Comparison of ENCODE assay signal across 1 cellular context in the genomic region with DNA sequence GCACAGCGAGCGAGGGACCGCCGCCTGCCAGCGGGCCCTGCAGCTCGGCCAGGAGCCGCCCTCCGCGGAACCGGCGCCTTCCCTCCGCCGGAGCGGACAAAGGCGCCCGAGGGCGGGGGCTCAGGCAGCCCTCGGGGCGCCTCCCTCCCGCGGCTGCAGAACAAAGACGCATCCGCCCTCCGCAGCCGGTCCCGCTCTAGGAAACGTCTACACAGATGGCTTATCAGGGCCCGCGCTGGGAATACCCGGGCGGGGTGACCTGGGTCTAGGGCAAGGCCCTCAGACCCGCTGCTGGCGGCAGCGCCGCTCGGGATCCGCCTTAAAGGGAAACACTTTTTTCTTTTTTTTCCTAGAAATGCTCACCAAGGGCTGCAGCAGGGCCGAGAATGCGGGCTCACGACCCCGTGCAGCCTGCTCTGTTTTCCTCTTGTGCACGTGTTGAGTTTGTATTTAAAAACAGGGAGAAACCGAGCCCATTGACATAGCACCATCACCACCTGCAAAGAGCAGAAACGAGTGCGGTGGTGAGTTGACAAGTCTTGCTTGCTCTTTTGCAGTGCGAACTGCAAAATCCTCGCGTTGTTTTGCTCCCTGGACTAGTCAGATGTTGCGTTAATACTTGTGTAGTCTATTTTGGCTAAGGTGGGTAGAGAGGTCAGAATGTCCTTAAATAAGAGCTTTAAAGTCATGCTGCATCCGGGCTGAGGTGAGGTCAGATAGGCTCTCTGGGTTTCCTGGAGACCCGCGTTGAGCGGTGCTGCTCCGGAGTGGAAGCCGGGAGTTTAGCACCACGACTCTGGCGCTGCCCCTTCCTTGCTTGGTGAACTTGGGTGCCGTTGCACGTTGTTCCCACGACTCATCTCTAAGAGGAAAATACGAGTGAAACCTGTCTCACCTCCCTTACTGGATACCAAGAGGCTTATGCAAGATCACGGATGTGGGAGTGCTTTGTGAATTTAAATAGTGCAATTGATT.
TF ChIP-seq lines count a peak whose summit lies in the region.

No MANE protein-coding gene starts in this region.

TF ChIP-seq in HepG2, 621 proteins besides CTCF, POLR2A, EP300 and RAD21 (continued from another document):
- TF ChIP-seq, protein P1, sequence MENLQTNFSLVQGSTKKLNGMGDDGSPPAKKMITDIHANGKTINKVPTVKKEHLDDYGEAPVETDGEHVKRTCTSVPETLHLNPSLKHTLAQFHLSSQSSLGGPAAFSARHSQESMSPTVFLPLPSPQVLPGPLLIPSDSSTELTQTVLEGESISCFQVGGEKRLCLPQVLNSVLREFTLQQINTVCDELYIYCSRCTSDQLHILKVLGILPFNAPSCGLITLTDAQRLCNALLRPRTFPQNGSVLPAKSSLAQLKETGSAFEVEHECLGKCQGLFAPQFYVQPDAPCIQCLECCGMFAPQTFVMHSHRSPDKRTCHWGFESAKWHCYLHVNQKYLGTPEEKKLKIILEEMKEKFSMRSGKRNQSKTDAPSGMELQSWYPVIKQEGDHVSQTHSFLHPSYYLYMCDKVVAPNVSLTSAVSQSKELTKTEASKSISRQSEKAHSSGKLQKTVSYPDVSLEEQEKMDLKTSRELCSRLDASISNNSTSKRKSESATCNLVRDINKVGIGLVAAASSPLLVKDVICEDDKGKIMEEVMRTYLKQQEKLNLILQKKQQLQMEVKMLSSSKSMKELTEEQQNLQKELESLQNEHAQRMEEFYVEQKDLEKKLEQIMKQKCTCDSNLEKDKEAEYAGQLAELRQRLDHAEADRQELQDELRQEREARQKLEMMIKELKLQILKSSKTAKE (CRISPR knock-in tag; IDR thresholded peaks at IDR 0.05; ENCODE audit: borderline replicate concordance): peak; percentile 60; the same call in 1 of the 2 replicates
- TF ChIP-seq ZFY (CRISPR knock-in tag; IDR thresholded peaks at IDR 0.05): no peak; the same call in 1 of the 2 replicates
- TF ChIP-seq ZNF768 (CRISPR knock-in tag; IDR thresholded peaks at IDR 0.05): peak; percentile 38; the same call in 1 of the 2 replicates
- TF ChIP-seq ZNF446 (CRISPR knock-in tag; IDR thresholded peaks at IDR 0.05): 0 out of 2 replicates have a peak, but pooled peaks have one; percentile 30
- TF ChIP-seq, protein P2, sequence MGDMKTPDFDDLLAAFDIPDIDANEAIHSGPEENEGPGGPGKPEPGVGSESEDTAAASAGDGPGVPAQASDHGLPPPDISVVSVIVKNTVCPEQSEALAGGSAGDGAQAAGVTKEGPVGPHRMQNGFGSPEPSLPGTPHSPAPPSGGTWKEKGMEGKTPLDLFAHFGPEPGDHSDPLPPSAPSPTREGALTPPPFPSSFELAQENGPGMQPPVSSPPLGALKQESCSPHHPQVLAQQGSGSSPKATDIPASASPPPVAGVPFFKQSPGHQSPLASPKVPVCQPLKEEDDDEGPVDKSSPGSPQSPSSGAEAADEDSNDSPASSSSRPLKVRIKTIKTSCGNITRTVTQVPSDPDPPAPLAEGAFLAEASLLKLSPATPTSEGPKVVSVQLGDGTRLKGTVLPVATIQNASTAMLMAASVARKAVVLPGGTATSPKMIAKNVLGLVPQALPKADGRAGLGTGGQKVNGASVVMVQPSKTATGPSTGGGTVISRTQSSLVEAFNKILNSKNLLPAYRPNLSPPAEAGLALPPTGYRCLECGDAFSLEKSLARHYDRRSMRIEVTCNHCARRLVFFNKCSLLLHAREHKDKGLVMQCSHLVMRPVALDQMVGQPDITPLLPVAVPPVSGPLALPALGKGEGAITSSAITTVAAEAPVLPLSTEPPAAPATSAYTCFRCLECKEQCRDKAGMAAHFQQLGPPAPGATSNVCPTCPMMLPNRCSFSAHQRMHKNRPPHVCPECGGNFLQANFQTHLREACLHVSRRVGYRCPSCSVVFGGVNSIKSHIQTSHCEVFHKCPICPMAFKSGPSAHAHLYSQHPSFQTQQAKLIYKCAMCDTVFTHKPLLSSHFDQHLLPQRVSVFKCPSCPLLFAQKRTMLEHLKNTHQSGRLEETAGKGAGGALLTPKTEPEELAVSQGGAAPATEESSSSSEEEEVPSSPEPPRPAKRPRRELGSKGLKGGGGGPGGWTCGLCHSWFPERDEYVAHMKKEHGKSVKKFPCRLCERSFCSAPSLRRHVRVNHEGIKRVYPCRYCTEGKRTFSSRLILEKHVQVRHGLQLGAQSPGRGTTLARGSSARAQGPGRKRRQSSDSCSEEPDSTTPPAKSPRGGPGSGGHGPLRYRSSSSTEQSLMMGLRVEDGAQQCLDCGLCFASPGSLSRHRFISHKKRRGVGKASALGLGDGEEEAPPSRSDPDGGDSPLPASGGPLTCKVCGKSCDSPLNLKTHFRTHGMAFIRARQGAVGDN (CRISPR knock-in tag; IDR thresholded peaks at IDR 0.05): peak; percentile 45; the same call in 1 of the 2 replicates
- TF ChIP-seq EZH2 (conservative IDR thresholded peaks at IDR 0.05; ENCODE audit: low read depth, low read length): peak; percentile 99
- TF ChIP-seq ARID2 (CRISPR knock-in tag; IDR thresholded peaks at IDR 0.05; ENCODE audit: borderline replicate concordance): no peak
- no peak for TF ChIP-seq ZNF747 (CRISPR knock-in tag; IDR thresholded peaks at IDR 0.05; ENCODE audit: borderline replicate concordance)
- TF ChIP-seq, protein P3, sequence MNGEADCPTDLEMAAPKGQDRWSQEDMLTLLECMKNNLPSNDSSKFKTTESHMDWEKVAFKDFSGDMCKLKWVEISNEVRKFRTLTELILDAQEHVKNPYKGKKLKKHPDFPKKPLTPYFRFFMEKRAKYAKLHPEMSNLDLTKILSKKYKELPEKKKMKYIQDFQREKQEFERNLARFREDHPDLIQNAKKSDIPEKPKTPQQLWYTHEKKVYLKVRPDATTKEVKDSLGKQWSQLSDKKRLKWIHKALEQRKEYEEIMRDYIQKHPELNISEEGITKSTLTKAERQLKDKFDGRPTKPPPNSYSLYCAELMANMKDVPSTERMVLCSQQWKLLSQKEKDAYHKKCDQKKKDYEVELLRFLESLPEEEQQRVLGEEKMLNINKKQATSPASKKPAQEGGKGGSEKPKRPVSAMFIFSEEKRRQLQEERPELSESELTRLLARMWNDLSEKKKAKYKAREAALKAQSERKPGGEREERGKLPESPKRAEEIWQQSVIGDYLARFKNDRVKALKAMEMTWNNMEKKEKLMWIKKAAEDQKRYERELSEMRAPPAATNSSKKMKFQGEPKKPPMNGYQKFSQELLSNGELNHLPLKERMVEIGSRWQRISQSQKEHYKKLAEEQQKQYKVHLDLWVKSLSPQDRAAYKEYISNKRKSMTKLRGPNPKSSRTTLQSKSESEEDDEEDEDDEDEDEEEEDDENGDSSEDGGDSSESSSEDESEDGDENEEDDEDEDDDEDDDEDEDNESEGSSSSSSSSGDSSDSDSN (CRISPR knock-in tag; IDR thresholded peaks at IDR 0.05): peak; percentile 59; the same call in 1 of the 2 replicates
- TF ChIP-seq, protein P4, sequence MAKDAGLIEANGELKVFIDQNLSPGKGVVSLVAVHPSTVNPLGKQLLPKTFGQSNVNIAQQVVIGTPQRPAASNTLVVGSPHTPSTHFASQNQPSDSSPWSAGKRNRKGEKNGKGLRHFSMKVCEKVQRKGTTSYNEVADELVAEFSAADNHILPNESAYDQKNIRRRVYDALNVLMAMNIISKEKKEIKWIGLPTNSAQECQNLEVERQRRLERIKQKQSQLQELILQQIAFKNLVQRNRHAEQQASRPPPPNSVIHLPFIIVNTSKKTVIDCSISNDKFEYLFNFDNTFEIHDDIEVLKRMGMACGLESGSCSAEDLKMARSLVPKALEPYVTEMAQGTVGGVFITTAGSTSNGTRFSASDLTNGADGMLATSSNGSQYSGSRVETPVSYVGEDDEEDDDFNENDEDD (CRISPR knock-in tag; IDR thresholded peaks at IDR 0.05; ENCODE audit: borderline replicate concordance): no peak
- TF ChIP-seq MTF2 (CRISPR knock-in tag; IDR thresholded peaks at IDR 0.05; ENCODE audit: borderline replicate concordance): 0 out of 2 replicates have a peak, but pooled peaks have one; percentile 24
- TF ChIP-seq, protein P5, sequence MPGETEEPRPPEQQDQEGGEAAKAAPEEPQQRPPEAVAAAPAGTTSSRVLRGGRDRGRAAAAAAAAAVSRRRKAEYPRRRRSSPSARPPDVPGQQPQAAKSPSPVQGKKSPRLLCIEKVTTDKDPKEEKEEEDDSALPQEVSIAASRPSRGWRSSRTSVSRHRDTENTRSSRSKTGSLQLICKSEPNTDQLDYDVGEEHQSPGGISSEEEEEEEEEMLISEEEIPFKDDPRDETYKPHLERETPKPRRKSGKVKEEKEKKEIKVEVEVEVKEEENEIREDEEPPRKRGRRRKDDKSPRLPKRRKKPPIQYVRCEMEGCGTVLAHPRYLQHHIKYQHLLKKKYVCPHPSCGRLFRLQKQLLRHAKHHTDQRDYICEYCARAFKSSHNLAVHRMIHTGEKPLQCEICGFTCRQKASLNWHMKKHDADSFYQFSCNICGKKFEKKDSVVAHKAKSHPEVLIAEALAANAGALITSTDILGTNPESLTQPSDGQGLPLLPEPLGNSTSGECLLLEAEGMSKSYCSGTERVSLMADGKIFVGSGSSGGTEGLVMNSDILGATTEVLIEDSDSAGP (CRISPR knock-in tag; IDR thresholded peaks at IDR 0.05; ENCODE audit: borderline replicate concordance): peak; percentile 73
- TF ChIP-seq TGIF2 (CRISPR knock-in tag; IDR thresholded peaks at IDR 0.05): 0 out of 2 replicates have a peak, but pooled peaks have one; percentile 18
- TF ChIP-seq, protein P6, sequence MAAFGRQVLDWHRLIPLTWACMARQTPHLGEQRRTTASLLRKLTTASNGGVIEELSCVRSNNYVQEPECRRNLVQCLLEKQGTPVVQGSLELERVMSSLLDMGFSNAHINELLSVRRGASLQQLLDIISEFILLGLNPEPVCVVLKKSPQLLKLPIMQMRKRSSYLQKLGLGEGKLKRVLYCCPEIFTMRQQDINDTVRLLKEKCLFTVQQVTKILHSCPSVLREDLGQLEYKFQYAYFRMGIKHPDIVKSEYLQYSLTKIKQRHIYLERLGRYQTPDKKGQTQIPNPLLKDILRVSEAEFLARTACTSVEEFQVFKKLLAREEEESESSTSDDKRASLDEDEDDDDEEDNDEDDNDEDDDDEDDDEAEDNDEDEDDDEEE (CRISPR knock-in tag; IDR thresholded peaks at IDR 0.05): 0 out of 2 replicates have a peak, but pooled peaks have one; percentile 46
- no peak for TF ChIP-seq GATAD2A (CRISPR knock-in tag; IDR thresholded peaks at IDR 0.05)
- no peak for TF ChIP-seq CCAR2 (optimal IDR thresholded peaks at IDR 0.05; ENCODE audit: low read depth, low read length)
- no peak for TF ChIP-seq ZNF589 (CRISPR knock-in tag; conservative IDR thresholded peaks at IDR 0.05)
- TF ChIP-seq, protein P7, sequence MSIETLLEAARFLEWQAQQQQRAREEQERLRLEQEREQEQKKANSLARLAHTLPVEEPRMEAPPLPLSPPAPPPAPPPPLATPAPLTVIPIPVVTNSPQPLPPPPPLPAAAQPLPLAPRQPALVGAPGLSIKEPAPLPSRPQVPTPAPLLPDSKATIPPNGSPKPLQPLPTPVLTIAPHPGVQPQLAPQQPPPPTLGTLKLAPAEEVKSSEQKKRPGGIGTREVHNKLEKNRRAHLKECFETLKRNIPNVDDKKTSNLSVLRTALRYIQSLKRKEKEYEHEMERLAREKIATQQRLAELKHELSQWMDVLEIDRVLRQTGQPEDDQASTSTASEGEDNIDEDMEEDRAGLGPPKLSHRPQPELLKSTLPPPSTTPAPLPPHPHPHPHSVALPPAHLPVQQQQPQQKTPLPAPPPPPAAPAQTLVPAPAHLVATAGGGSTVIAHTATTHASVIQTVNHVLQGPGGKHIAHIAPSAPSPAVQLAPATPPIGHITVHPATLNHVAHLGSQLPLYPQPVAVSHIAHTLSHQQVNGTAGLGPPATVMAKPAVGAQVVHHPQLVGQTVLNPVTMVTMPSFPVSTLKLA (IDR thresholded peaks at IDR 0.05): peak; percentile 51; the same call in 1 of the 2 replicates
- TF ChIP-seq, protein P8, sequence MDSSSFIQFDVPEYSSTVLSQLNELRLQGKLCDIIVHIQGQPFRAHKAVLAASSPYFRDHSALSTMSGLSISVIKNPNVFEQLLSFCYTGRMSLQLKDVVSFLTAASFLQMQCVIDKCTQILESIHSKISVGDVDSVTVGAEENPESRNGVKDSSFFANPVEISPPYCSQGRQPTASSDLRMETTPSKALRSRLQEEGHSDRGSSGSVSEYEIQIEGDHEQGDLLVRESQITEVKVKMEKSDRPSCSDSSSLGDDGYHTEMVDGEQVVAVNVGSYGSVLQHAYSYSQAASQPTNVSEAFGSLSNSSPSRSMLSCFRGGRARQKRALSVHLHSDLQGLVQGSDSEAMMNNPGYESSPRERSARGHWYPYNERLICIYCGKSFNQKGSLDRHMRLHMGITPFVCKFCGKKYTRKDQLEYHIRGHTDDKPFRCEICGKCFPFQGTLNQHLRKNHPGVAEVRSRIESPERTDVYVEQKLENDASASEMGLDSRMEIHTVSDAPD (CRISPR knock-in tag; IDR thresholded peaks at IDR 0.05): no peak
- no peak for TF ChIP-seq ZNF282 (IDR thresholded peaks at IDR 0.05; ENCODE audit: partially characterized antibody)
- TF ChIP-seq, protein P9, sequence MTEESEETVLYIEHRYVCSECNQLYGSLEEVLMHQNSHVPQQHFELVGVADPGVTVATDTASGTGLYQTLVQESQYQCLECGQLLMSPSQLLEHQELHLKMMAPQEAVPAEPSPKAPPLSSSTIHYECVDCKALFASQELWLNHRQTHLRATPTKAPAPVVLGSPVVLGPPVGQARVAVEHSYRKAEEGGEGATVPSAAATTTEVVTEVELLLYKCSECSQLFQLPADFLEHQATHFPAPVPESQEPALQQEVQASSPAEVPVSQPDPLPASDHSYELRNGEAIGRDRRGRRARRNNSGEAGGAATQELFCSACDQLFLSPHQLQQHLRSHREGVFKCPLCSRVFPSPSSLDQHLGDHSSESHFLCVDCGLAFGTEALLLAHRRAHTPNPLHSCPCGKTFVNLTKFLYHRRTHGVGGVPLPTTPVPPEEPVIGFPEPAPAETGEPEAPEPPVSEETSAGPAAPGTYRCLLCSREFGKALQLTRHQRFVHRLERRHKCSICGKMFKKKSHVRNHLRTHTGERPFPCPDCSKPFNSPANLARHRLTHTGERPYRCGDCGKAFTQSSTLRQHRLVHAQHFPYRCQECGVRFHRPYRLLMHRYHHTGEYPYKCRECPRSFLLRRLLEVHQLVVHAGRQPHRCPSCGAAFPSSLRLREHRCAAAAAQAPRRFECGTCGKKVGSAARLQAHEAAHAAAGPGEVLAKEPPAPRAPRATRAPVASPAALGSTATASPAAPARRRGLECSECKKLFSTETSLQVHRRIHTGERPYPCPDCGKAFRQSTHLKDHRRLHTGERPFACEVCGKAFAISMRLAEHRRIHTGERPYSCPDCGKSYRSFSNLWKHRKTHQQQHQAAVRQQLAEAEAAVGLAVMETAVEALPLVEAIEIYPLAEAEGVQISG (CRISPR knock-in tag; IDR thresholded peaks at IDR 0.05): peak; percentile 47; the same call in 1 of the 2 replicates
- peak; percentile 74 for TF ChIP-seq HNRNPLL (IDR thresholded peaks at IDR 0.05; ENCODE audit: low read depth, low read length, poor library complexity, severe bottlenecking)
- peak; percentile 6 for TF ChIP-seq ASH2L (IDR thresholded peaks at IDR 0.05; ENCODE audit: insufficient read length, low read depth, low read length)
- no peak for TF ChIP-seq ELF3 (CRISPR knock-in tag; IDR thresholded peaks at IDR 0.05)
- TF ChIP-seq ZNF792 (CRISPR knock-in tag; IDR thresholded peaks at IDR 0.05): no peak
